Comparison of ENCODE assay signal across 10 cellular contexts in genomic region chr2:37189452-37190153, GRCh38. TPM values are rescaled to one million over a fixed set of nuclear protein-coding genes. Genes with fewer than 3 reads are reported as not detected.
DNase-seq lines count a peak whose midpoint lies in the region; ATAC-seq and TF ChIP-seq lines count a peak whose summit lies in the region.
"Had no signal": no experiment of that assay in that cellular context is flagged by ENCODE, and none has a peak within 500 bp of the region (broad histone marks: within the 10 kb centered on the region; RNA-seq: fewer than 3 reads in every experiment).

No MANE protein-coding gene starts in this region.

- no peaks in the 10 kb centered on the region for H3K9me3 Mint-ChIP-seq in activated CD4-positive, alpha-beta T cell treated with anti-CD3 and anti-CD28 coated beads for 36 hours (ENCODE audit: low read depth)

- POLR2A ChIA-PET in activated CD4-positive, alpha-beta T cell treated with anti-CD3 and anti-CD28 coated beads for 36 hours (lab: Charles Lee) = interaction anchor here (0.6 kb wide), 1 partner anchor 23 kb away, joined by 3 read pairs; no protein-coding TSS in a partner anchor

- H3K4me3 ChIP-seq in fibroblast of villous mesenchyme (ENCODE audit: low read depth, low read length) = no peak overlapping the region

- H3K4me3 Mint-ChIP-seq in activated CD4-positive, alpha-beta T cell treated with anti-CD3 and anti-CD28 coated beads for 36 hours = no peak overlapping the region

- H3K27ac Mint-ChIP-seq in activated CD4-positive, alpha-beta T cell treated with anti-CD3 and anti-CD28 coated beads for 36 hours = no peak overlapping the region

- no peaks in the 10 kb centered on the region for H3K36me3 Mint-ChIP-seq in activated CD4-positive, alpha-beta T cell treated with anti-CD3 and anti-CD28 coated beads for 36 hours (ENCODE audit: low read depth)

- intact Hi-C loops in activated CD4-positive, alpha-beta T cell treated with anti-CD3 and anti-CD28 coated beads for 36 hours (cut with DNase I, micrococcal nuclease) = no loop called here

- DNase-seq in activated CD4-positive, alpha-beta T cell treated with anti-CD3 and anti-CD28 coated beads for 36 hours = peak; percentile 22
- DNase-seq in activated CD4-positive, alpha-beta T cell treated with anti-CD3 and anti-CD28 coated beads, Interleukin-2, amount 50 U/mL, for 4 hours = no peak
- peak; percentile 86 for DNase-seq in RPMI7951 (ENCODE audit: low read depth)
- DNase-seq in fibroblast of villous mesenchyme (ENCODE audit: low read depth) = peak; percentile 69
- DNase-seq in stimulated activated naive CD8-positive, alpha-beta T cell treated with anti-CD3 and anti-CD28 coated beads, Interleukin-15, Interleukin-2, amounts not matched to agents 100 U/mL and 50 U/mL, for 24 hours = no peak
- DNase-seq in 8988T = no peak
- no peak for DNase-seq in NCI-H187 (lab: John Stamatoyannopoulos, UW)

- no peak for TF ChIP-seq CTCF in fibroblast of villous mesenchyme (IDR thresholded peaks at IDR 0.05; ENCODE audit: insufficient read depth, low read depth, low read length)

- ATAC-seq in activated CD4-positive, alpha-beta T cell treated with anti-CD3 and anti-CD28 coated beads for 36 hours = peak; percentile 88
- peak; percentile 59 for ATAC-seq in stimulated activated naive CD8-positive, alpha-beta T cell treated with anti-CD3 and anti-CD28 coated beads, Interleukin-15, Interleukin-2, amounts not matched to agents 100 U/mL and 50 U/mL, for 24 hours
- ATAC-seq in HG02642 (IDR thresholded peaks at IDR 0.05; ENCODE audit: poor library complexity, unreplicated experiment) = no peak

- CTCF ChIA-PET in activated CD4-positive, alpha-beta T cell treated with anti-CD3 and anti-CD28 coated beads for 36 hours (lab: Charles Lee) = interaction anchor here (0.8 kb wide), 1 partner anchor 20 kb away, joined by 4 read pairs; no protein-coding TSS in a partner anchor

- H3K27me3 Mint-ChIP-seq in activated CD4-positive, alpha-beta T cell treated with anti-CD3 and anti-CD28 coated beads for 36 hours = peaks cover 3% of the 10 kb centered on the region

- H3K4me1 Mint-ChIP-seq in activated CD4-positive, alpha-beta T cell treated with anti-CD3 and anti-CD28 coated beads for 36 hours = peaks cover 2% of the 10 kb centered on the region

RNA-seq across cellular contexts. Expression of gene SULT6B1, which starts 1.1 kb away (rescaled TPM):
- total RNA-seq in activated CD4-positive, alpha-beta T cell treated with anti-CD3 and anti-CD28 coated beads for 36 hours = not detected
- not detected in 2 replicates for total RNA-seq in RPMI7951 (2014; rRNA removed; shearing (Covaris generic))
- not detected in 2 replicates for total RNA-seq in fibroblast of villous mesenchyme
- total RNA-seq: mononuclear cell, subcutaneous adipose tissue had no signal

RNA-seq across cellular contexts. Expression of gene CEBPZOS, which starts 6.7 kb away (rescaled TPM):
- total RNA-seq in activated CD4-positive, alpha-beta T cell treated with anti-CD3 and anti-CD28 coated beads for 36 hours = 10 to 100 TPM; 46.6 to 49.8 TPM
- 33.3 and 34.9 TPM in 2 replicates for total RNA-seq in RPMI7951 (2014; rRNA removed; shearing (Covaris generic))
- 14.8 and 19.4 TPM in 2 replicates for total RNA-seq in fibroblast of villous mesenchyme

RNA-seq across cellular contexts. Expression of gene EIF2AK2, which starts 32.8 kb away (rescaled TPM):
- 10 to 100 TPM; 66.4 to 70.6 TPM for total RNA-seq in activated CD4-positive, alpha-beta T cell treated with anti-CD3 and anti-CD28 coated beads for 36 hours
- 26.3 and 30.9 TPM in 2 replicates for total RNA-seq in RPMI7951 (2014; rRNA removed; shearing (Covaris generic))
- total RNA-seq in fibroblast of villous mesenchyme = 40.3 and 48.4 TPM in 2 replicates

RNA-seq across cellular contexts. Expression of gene CEBPZ, which starts 41.8 kb away (rescaled TPM):
- total RNA-seq in activated CD4-positive, alpha-beta T cell treated with anti-CD3 and anti-CD28 coated beads for 36 hours = 100 to 1,000 TPM in 1 of 2 experiments, 10 to 100 TPM in 1; 81.8 to 107 TPM
- 57.1 and 67.9 TPM in 2 replicates for total RNA-seq in RPMI7951 (2014; rRNA removed; shearing (Covaris generic))
- total RNA-seq in fibroblast of villous mesenchyme = 29.0 and 44.9 TPM in 2 replicates

RNA-seq across cellular contexts. Expression of gene NDUFAF7, which starts 41.9 kb away (rescaled TPM):
- total RNA-seq in activated CD4-positive, alpha-beta T cell treated with anti-CD3 and anti-CD28 coated beads for 36 hours = 10 to 100 TPM; 20.8 to 22.9 TPM
- total RNA-seq in RPMI7951 (2014; rRNA removed; shearing (Covaris generic)) = 21.4 and 23.9 TPM in 2 replicates
- 9.7 and 13.0 TPM in 2 replicates for total RNA-seq in fibroblast of villous mesenchyme

Comparison
In these comparisons a context has a peak if more than half of its experiments do, and no peak if none do; other contexts are left out.
1. DNase-seq: peak in activated CD4-positive, alpha-beta T cell treated with anti-CD3 and anti-CD28 coated beads for 36 hours (single experiment), RPMI7951 (single experiment) and fibroblast of villous mesenchyme (single experiment); none in activated CD4-positive, alpha-beta T cell treated with anti-CD3 and anti-CD28 coated beads, Interleukin-2, amount 50 U/mL, for 4 hours (0 of 2), stimulated activated naive CD8-positive, alpha-beta T cell treated with anti-CD3 and anti-CD28 coated beads, Interleukin-15, Interleukin-2, amounts not matched to agents 100 U/mL and 50 U/mL, for 24 hours (single experiment), 8988T (single experiment) and NCI-H187 (0 of 2).